1 cellular context compared by ENCODE assay signal in the genomic region with DNA sequence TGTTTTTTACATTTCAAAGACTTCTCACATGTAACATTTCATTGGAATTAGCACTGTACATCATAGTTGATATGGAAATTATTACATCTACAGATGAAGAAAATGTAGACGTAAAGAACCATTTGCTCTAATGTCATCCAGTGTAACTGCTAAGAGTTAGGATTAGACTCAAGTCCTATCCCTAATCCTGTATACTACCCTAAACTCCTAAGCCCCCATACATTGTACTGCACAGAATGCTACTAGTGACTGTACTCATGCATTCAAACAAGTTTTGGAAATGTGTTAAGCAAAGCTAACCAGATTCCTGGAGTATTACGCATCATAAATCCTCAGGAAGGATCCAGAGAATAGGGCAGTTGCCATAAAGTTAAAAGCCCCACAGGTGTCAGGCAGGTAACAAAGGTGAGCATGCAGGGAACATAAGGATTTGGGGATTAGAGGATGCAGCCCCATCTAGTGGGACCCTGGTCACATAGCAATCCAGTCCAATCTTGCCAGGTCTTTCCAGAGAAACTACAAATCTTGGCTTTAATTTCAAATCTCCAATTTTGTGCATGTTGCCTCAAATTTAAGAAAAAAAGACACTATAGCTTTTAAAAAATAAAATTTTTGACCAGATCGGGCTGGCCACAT.
TF ChIP-seq lines count a peak whose summit lies in the region.

No MANE protein-coding gene starts in this region.

TF ChIP-seq in H1, 55 proteins besides CTCF, POLR2A, EP300 and RAD21 (continued from another document):
- TF ChIP-seq, protein P1, sequence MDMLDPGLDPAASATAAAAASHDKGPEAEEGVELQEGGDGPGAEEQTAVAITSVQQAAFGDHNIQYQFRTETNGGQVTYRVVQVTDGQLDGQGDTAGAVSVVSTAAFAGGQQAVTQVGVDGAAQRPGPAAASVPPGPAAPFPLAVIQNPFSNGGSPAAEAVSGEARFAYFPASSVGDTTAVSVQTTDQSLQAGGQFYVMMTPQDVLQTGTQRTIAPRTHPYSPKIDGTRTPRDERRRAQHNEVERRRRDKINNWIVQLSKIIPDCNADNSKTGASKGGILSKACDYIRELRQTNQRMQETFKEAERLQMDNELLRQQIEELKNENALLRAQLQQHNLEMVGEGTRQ (IDR thresholded peaks at IDR 0.05; ENCODE audit: low read length), result no peak
- TF ChIP-seq TCF12 (IDR thresholded peaks at IDR 0.05; ENCODE audit: low read depth, low read length) (0 out of 2 replicates have a peak, but pooled peaks have one; percentile 51), CTBP2 (IDR thresholded peaks at IDR 0.05; ENCODE audit: borderline replicate concordance, insufficient read depth, insufficient read length, low read length) (no peak)
